Comparison of ENCODE assay signal across 15 cellular contexts in genomic region chr11:93908689-93909088, GRCh38. TPM values are rescaled to one million over a fixed set of nuclear protein-coding genes. Genes with fewer than 3 reads are reported as not detected.
DNase-seq lines count a peak whose midpoint lies in the region; ATAC-seq, FAIRE-seq and TF ChIP-seq lines count a peak whose summit lies in the region.
"Had no signal": no experiment of that assay in that cellular context is flagged by ENCODE, and none has a peak within 500 bp of the region (broad histone marks: within the 10 kb centered on the region; RNA-seq: fewer than 3 reads in every experiment).

No MANE protein-coding gene starts in this region.

- no peaks in the 10 kb centered on the region for H4K20me1 ChIP-seq in keratinocyte (ENCODE audit: control insufficient read depth, extremely low read depth, insufficient read depth, low read length)
- H4K20me1 ChIP-seq: BLaER1 had no signal

- H3K36me3 Mint-ChIP-seq in activated CD8-positive, alpha-beta T cell treated with anti-CD3 and anti-CD28 coated beads for 36 hours (ENCODE audit: low read depth): no peaks in the 10 kb centered on the region

- H3K27ac ChIP-seq in keratinocyte (ENCODE audit: control insufficient read depth, insufficient read depth, low read length): peak overlapping the region; percentile 18
- H3K27ac ChIP-seq: BLaER1 had no signal

- no peak for ATAC-seq in Right ventricle myocardium inferior
- ATAC-seq in activated CD8-positive, alpha-beta T cell treated with anti-CD3 and anti-CD28 coated beads for 36 hours: no peak
- ATAC-seq: activated CD4-positive, alpha-beta T cell treated with anti-CD3 and anti-CD28 coated beads for 36 hours had no signal

- no peaks in the 10 kb centered on the region for H3K9me1 ChIP-seq in keratinocyte (ENCODE audit: control insufficient read depth, extremely low read depth, insufficient read depth, low read length)

- intact Hi-C loops in Right ventricle myocardium inferior (cut with DNase I): no loop called here
- intact Hi-C loops in activated CD8-positive, alpha-beta T cell treated with anti-CD3 and anti-CD28 coated beads for 36 hours (cut with micrococcal nuclease): no loop called here

- no peak overlapping the region for H3K27ac Mint-ChIP-seq in activated CD8-positive, alpha-beta T cell treated with anti-CD3 and anti-CD28 coated beads for 36 hours
- H3K27ac Mint-ChIP-seq: activated CD4-positive, alpha-beta T cell treated with anti-CD3 and anti-CD28 coated beads for 36 hours had no signal

- in situ Hi-C loops in astrocyte of the spinal cord (cut with HindIII; ENCODE audit: low sequenced_read_pairs): no loop called here

- DNase-seq in AG08395 (ENCODE audit: low spot score) (peak; percentile 85), HTR-8/SVneo (ENCODE audit: insufficient read length, low spot score) (peak; percentile 61), astrocyte of the spinal cord (ENCODE audit: low read depth, low spot score) (peak; percentile 92), keratinocyte (ENCODE audit: low read depth, low spot score) (peak; percentile 52), GDM1 (lab: John Stamatoyannopoulos, UW) (no peak), Right ventricle myocardium inferior (ENCODE audit: missing footprints) (no peak), cerebellar cortex (ENCODE audit: low spot score) (no peak)
- DNase-seq in activated CD8-positive, alpha-beta T cell treated with anti-CD3 and anti-CD28 coated beads for 36 hours: no peak
- DNase-seq: activated CD4-positive, alpha-beta T cell treated with anti-CD3 and anti-CD28 coated beads for 36 hours; activated gamma-delta T cell; H7; Right ventricle myocardium superior; stimulated activated naive CD4-positive, alpha-beta T cell had no signal

- H3K27me3 ChIP-seq in keratinocyte (ENCODE audit: control insufficient read depth, extremely low read depth, insufficient read depth, low read length): no peaks in the 10 kb centered on the region
- H3K27me3 ChIP-seq: BLaER1 had no signal

- no peak overlapping the region for H3K4me3 Mint-ChIP-seq in activated CD8-positive, alpha-beta T cell treated with anti-CD3 and anti-CD28 coated beads for 36 hours
- H3K4me3 Mint-ChIP-seq: activated CD4-positive, alpha-beta T cell treated with anti-CD3 and anti-CD28 coated beads for 36 hours; nephron had no signal

- H3K9ac ChIP-seq in keratinocyte (ENCODE audit: control insufficient read depth, extremely low read depth, insufficient read depth, low read length): no peak overlapping the region
- H3K9ac ChIP-seq: BLaER1 had no signal

- FAIRE-seq in HTR-8/SVneo (lab: Jason Lieb, UNC) (peak; percentile 75), keratinocyte (lab: Jason Lieb, UNC) (peak; percentile 98)

- no peak overlapping the region for H3K4me2 ChIP-seq in keratinocyte (ENCODE audit: control insufficient read depth, extremely low read depth, insufficient read depth, low read depth, low read length)
- H3K4me2 ChIP-seq: BLaER1 had no signal

- no peaks in the 10 kb centered on the region for H3K9me3 Mint-ChIP-seq in activated CD8-positive, alpha-beta T cell treated with anti-CD3 and anti-CD28 coated beads for 36 hours
- H3K9me3 Mint-ChIP-seq: nephron had no signal

- peaks cover 2% of the 10 kb centered on the region for H3K27me3 Mint-ChIP-seq in activated CD8-positive, alpha-beta T cell treated with anti-CD3 and anti-CD28 coated beads for 36 hours
- H3K27me3 Mint-ChIP-seq: activated CD4-positive, alpha-beta T cell treated with anti-CD3 and anti-CD28 coated beads for 36 hours had no signal

- H3K4me3 ChIP-seq in astrocyte of the spinal cord (ENCODE audit: low read depth, low read length) (no peak overlapping the region), keratinocyte (ENCODE audit: control insufficient read depth in 2 of 3, extremely low read depth in 1 of 3, insufficient read depth in 2 of 3, low read depth in 1 of 3, low read length in 3 of 3) (no peak overlapping the region)
- H3K4me3 ChIP-seq: BLaER1 had no signal

- dilution Hi-C loops in keratinocyte (cut with MboI; ENCODE audit: extremely low pct_ligation_motif_present, low sequenced_read_pairs): no loop called here

- no peaks in the 10 kb centered on the region for H3K4me1 Mint-ChIP-seq in activated CD8-positive, alpha-beta T cell treated with anti-CD3 and anti-CD28 coated beads for 36 hours (ENCODE audit: low read depth)
- H3K4me1 Mint-ChIP-seq: activated CD4-positive, alpha-beta T cell treated with anti-CD3 and anti-CD28 coated beads for 36 hours; nephron had no signal

- no peaks in the 10 kb centered on the region for H3K36me3 ChIP-seq in keratinocyte (ENCODE audit: control insufficient read depth in 2 of 2, extremely low read depth in 1 of 2, insufficient read depth in 2 of 2, low read length in 2 of 2)
- H3K36me3 ChIP-seq: BLaER1 had no signal

- no peaks in the 10 kb centered on the region for H3K9me3 ChIP-seq in keratinocyte (ENCODE audit: control insufficient read depth, low read depth, low read length)
- H3K9me3 ChIP-seq: BLaER1 had no signal

- H2AFZ ChIP-seq in keratinocyte (ENCODE audit: control insufficient read depth, low read length): no peak overlapping the region

- no peaks in the 10 kb centered on the region for H3K79me2 ChIP-seq in keratinocyte (ENCODE audit: control insufficient read depth, insufficient read depth, low read length)

- CTCF ChIA-PET in activated CD8-positive, alpha-beta T cell treated with anti-CD3 and anti-CD28 coated beads for 36 hours (lab: Charles Lee): interaction anchor here (1.4 kb wide), 1 partner anchor 13 kb away, joined by 4 read pairs; no protein-coding TSS in a partner anchor

- peaks cover 15% of the 10 kb centered on the region for H3K4me1 ChIP-seq in keratinocyte (ENCODE audit: control insufficient read depth, extremely low read depth, insufficient read depth, low read length)
- H3K4me1 ChIP-seq: BLaER1 had no signal

- POLR2A ChIA-PET in activated CD8-positive, alpha-beta T cell treated with anti-CD3 and anti-CD28 coated beads for 36 hours (lab: Charles Lee): no interaction called here

- TF ChIP-seq CTCF in astrocyte of the spinal cord (IDR thresholded peaks at IDR 0.05; ENCODE audit: low read depth, low read length): no peak
- no peak for TF ChIP-seq CTCF in keratinocyte (optimal IDR thresholded peaks at IDR 0.05 in 1 of 3, IDR thresholded peaks at IDR 0.05 in 1 of 3, conservative IDR thresholded peaks at IDR 0.05 in 1 of 3; ENCODE audit: extremely low read depth in 1 of 3, insufficient read depth in 2 of 3, low read length in 3 of 3)
- TF ChIP-seq CTCF in activated CD8-positive, alpha-beta T cell treated with anti-CD3 and anti-CD28 coated beads for 36 hours (IDR thresholded peaks at IDR 0.05): no peak

RNA-seq across cellular contexts. Expression of gene VSTM5, which starts 58.3 kb away (rescaled TPM):
- 0.13 to 0.16 TPM (median 0.15 TPM) in 3 replicates for polyA plus RNA-seq in keratinocyte
- polyA plus RNA-seq in keratinocyte (2011; ENCODE audit: low read depth): not detected
- polyA plus RNA-seq in keratinocyte (2011; cell fraction: cytosol; rRNA removed): 0.08 and 0.11 TPM in 2 replicates
- 0.48 and 0.85 TPM in 2 replicates for polyA plus RNA-seq in keratinocyte (2011; cell fraction: nucleus; rRNA removed)
- 0.49 TPM in 1 of 2 replicates, not detected in the other for polyA plus RNA-seq in keratinocyte (2012; ENCODE audit: low replicate concordance)
- polyA minus RNA-seq in keratinocyte: 0.29 TPM in 1 of 3 replicates, not detected in the others
- polyA minus RNA-seq in keratinocyte (2011; cell fraction: cytosol; rRNA and poly(A)+ RNA removed): not detected
- 0.11 and 0.31 TPM in 2 replicates for polyA minus RNA-seq in keratinocyte (2011; cell fraction: nucleus; rRNA and poly(A)+ RNA removed)
- 0.08 TPM for total RNA-seq in Right ventricle myocardium inferior
- total RNA-seq in activated CD8-positive, alpha-beta T cell treated with anti-CD3 and anti-CD28 coated beads for 36 hours: not detected
- total RNA-seq: activated CD4-positive, alpha-beta T cell treated with anti-CD3 and anti-CD28 coated beads for 36 hours; Right ventricle myocardium superior had no signal

Comparison
In these comparisons a context has a peak if more than half of its experiments do, and no peak if none do; other contexts are left out.
1. DNase-seq: peak in AG08395 (single experiment), HTR-8/SVneo (single experiment), astrocyte of the spinal cord (single experiment) and keratinocyte (single experiment); none in GDM1 (single experiment), Right ventricle myocardium inferior (single experiment), cerebellar cortex (single experiment) and activated CD8-positive, alpha-beta T cell treated with anti-CD3 and anti-CD28 coated beads for 36 hours (single experiment).